8 cellular contexts compared by ENCODE assay signal in the genomic region with DNA sequence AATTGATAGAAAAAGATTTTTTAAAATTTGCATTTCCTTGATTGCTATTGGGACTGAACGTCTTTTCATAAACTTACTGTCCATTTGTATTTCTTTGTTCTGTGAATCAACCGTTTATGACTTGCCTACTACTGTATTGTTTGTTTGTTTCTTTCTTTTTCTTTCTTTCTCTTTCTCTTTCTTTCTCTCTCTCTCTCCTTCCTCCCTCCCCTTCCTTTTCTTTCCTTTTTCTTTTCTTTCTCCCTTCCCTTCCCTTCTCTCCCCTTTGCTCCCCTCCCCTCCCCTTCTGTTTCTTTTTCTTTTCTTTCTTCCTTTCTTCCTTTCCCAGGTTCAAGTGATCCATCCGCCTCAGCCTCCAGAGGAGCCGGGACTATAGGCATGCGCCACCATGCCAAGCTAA.
"Had no signal": no experiment of that assay in that cellular context is flagged by ENCODE, and none has a peak within 500 bp of the region (broad histone marks: within the 10 kb centered on the region; RNA-seq: fewer than 3 reads in every experiment).

No MANE protein-coding gene starts in this region.

- H3K27ac ChIP-seq: HL-60 had no signal

- DNase-seq: GOT3, H7, HCEC 1CT, HFFc6, KBM-7 had no signal

- H3K9me3 Mint-ChIP-seq: HFFc6, IgD-negative memory B cell had no signal

- ATAC-seq: HepG2 had no signal

- H3K27me3 Mint-ChIP-seq: IgD-negative memory B cell had no signal

- H3K4me3 Mint-ChIP-seq: HFFc6, IgD-negative memory B cell had no signal

- H3K27ac Mint-ChIP-seq: HFFc6 had no signal
